17 cellular contexts compared by ENCODE assay signal in the genomic region with DNA sequence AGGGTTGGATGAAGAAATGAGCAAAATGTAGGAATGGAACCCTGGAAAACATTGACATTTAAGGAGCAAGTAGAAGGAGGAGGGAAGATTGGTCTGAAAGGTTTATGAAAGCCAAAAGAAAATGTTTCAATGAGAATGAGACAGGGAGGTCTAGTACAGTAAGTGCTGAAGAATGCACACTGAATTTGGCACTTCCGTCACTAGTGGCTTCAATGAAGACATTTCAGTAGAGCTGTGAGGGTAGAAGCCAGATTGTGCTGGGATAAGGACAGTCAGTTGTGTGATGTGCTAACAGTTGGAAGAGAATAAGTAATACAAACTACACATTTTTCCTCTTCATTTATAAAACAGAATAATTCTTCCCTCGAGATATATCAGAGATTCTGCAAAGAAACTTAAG.
A peak's percentile ranks its signal among the peaks of the same experiment; 100 is the strongest.
DNase-seq lines count a peak whose midpoint lies in the region; ATAC-seq and TF ChIP-seq lines count a peak whose summit lies in the region.
"Had no signal": no experiment of that assay in that cellular context is flagged by ENCODE, and none has a peak within 500 bp of the region (broad histone marks: within the 10 kb centered on the region; RNA-seq: fewer than 3 reads in every experiment).

No MANE protein-coding gene starts in this region.

- H3K4me3 Mint-ChIP-seq in stimulated activated naive CD8-positive, alpha-beta T cell treated with anti-CD3 and anti-CD28 coated beads, Interleukin-15, Interleukin-2, amounts not matched to agents 100 ng/mL and 50 ng/mL, for 24 hours: no peak overlapping the region
- H3K4me3 Mint-ChIP-seq in stimulated activated naive CD8-positive, alpha-beta T cell treated with anti-CD3 and anti-CD28 coated beads, Interleukin-15, amount 100 ng/mL, for 72 hours: no peak overlapping the region
- no peak overlapping the region for H3K4me3 Mint-ChIP-seq in T-helper 2 cell treated with Interferon-gamma antibody and Interleukin-4, amounts not matched to agents 5 μg/mL and 100 μg/mL, for 36 hours

- peak overlapping the region; percentile 65 for H3K27ac Mint-ChIP-seq in stimulated activated naive CD8-positive, alpha-beta T cell treated with anti-CD3 and anti-CD28 coated beads, Interleukin-15, Interleukin-2, amounts not matched to agents 100 ng/mL and 50 ng/mL, for 24 hours
- no peak overlapping the region for H3K27ac Mint-ChIP-seq in stimulated activated naive CD8-positive, alpha-beta T cell treated with anti-CD3 and anti-CD28 coated beads, Interleukin-15, amount 100 ng/mL, for 72 hours
- peak overlapping the region; percentile 78 for H3K27ac Mint-ChIP-seq in T-helper 2 cell treated with Interferon-gamma antibody and Interleukin-4, amounts not matched to agents 5 μg/mL and 100 μg/mL, for 36 hours

- no peak for TF ChIP-seq CTCF in choroid plexus epithelial cell (conservative IDR thresholded peaks at IDR 0.05; ENCODE audit: low read depth, low read length)

- peaks cover 72% of the 10 kb centered on the region for H3K36me3 Mint-ChIP-seq in stimulated activated naive CD8-positive, alpha-beta T cell treated with anti-CD3 and anti-CD28 coated beads, Interleukin-15, Interleukin-2, amounts not matched to agents 100 ng/mL and 50 ng/mL, for 24 hours (ENCODE audit: low read depth)
- H3K36me3 Mint-ChIP-seq in T-helper 2 cell treated with Interferon-gamma antibody and Interleukin-4, amounts not matched to agents 5 μg/mL and 100 μg/mL, for 36 hours (ENCODE audit: low read depth): peaks cover 59% of the 10 kb centered on the region

- no peak overlapping the region for H3K4me3 ChIP-seq in choroid plexus epithelial cell (ENCODE audit: low read depth, low read length)
- H3K4me3 ChIP-seq: coronary artery, SJCRH30 had no signal

- no peak for DNase-seq in stimulated activated naive CD8-positive, alpha-beta T cell treated with anti-CD3 and anti-CD28 coated beads, Interleukin-15, amount 100 ng/mL, for 72 hours
- DNase-seq in T-helper 2 cell treated with Interferon-gamma antibody and Interleukin-4, amounts not matched to agents 5 μg/mL and 100 μg/mL, for 36 hours (ENCODE audit: low spot score): no peak
- peak; percentile 60 for DNase-seq in choroid plexus epithelial cell (ENCODE audit: low read depth)
- DNase-seq in NCI-H1694 (lab: John Stamatoyannopoulos, UW): no peak
- DNase-seq in stimulated activated CD4-positive, alpha-beta T cell treated with anti-CD3 and anti-CD28 coated beads, Interleukin-2, amount 100 ng/mL, for 24 hours: no peak
- no peak for DNase-seq in DMS 273 treated with DMSO at 0.1 percent for 48 hours (lab: John Stamatoyannopoulos, UW)
- DNase-seq: anterior cingulate cortex; GDM1; KBM-7; NCI-H1092 treated with DMSO at 0.1 percent for 48 hours; SJCRH30; stimulated activated CD4-positive, alpha-beta T cell treated with anti-CD3 and anti-CD28 coated beads, Interleukin-1b, Interleukin-23, amount 100 ng/mL, for 48 hours; substantia nigra had no signal

- no peak for ATAC-seq in stimulated activated naive CD8-positive, alpha-beta T cell treated with anti-CD3 and anti-CD28 coated beads, Interleukin-15, amount 100 ng/mL, for 72 hours
- ATAC-seq in HG02938 (IDR thresholded peaks at IDR 0.05; ENCODE audit: unreplicated experiment): no peak
- ATAC-seq: sciatic nerve had no signal

- peaks cover 28% of the 10 kb centered on the region for H3K4me1 Mint-ChIP-seq in stimulated activated naive CD8-positive, alpha-beta T cell treated with anti-CD3 and anti-CD28 coated beads, Interleukin-15, Interleukin-2, amounts not matched to agents 100 ng/mL and 50 ng/mL, for 24 hours (ENCODE audit: low read depth)
- peaks cover 28% of the 10 kb centered on the region for H3K4me1 Mint-ChIP-seq in stimulated activated naive CD8-positive, alpha-beta T cell treated with anti-CD3 and anti-CD28 coated beads, Interleukin-15, amount 100 ng/mL, for 72 hours
- H3K4me1 Mint-ChIP-seq in T-helper 2 cell treated with Interferon-gamma antibody and Interleukin-4, amounts not matched to agents 5 μg/mL and 100 μg/mL, for 36 hours (ENCODE audit: low read depth): peaks cover 28% of the 10 kb centered on the region

- no peaks in the 10 kb centered on the region for H3K9me3 Mint-ChIP-seq in stimulated activated naive CD8-positive, alpha-beta T cell treated with anti-CD3 and anti-CD28 coated beads, Interleukin-15, Interleukin-2, amounts not matched to agents 100 ng/mL and 50 ng/mL, for 24 hours
- no peaks in the 10 kb centered on the region for H3K9me3 Mint-ChIP-seq in stimulated activated naive CD8-positive, alpha-beta T cell treated with anti-CD3 and anti-CD28 coated beads, Interleukin-15, amount 100 ng/mL, for 72 hours
- H3K9me3 Mint-ChIP-seq in T-helper 2 cell treated with Interferon-gamma antibody and Interleukin-4, amounts not matched to agents 5 μg/mL and 100 μg/mL, for 36 hours: no peaks in the 10 kb centered on the region

- H3K27me3 Mint-ChIP-seq in stimulated activated naive CD8-positive, alpha-beta T cell treated with anti-CD3 and anti-CD28 coated beads, Interleukin-15, Interleukin-2, amounts not matched to agents 100 ng/mL and 50 ng/mL, for 24 hours: no peaks in the 10 kb centered on the region
- no peaks in the 10 kb centered on the region for H3K27me3 Mint-ChIP-seq in stimulated activated naive CD8-positive, alpha-beta T cell treated with anti-CD3 and anti-CD28 coated beads, Interleukin-15, amount 100 ng/mL, for 72 hours
- no peaks in the 10 kb centered on the region for H3K27me3 Mint-ChIP-seq in T-helper 2 cell treated with Interferon-gamma antibody and Interleukin-4, amounts not matched to agents 5 μg/mL and 100 μg/mL, for 36 hours (ENCODE audit: low read depth)

Comparison
In these comparisons a context has a peak if more than half of its experiments do, and no peak if none do; other contexts are left out.
1. H3K27ac Mint-ChIP-seq: peak in stimulated activated naive CD8-positive, alpha-beta T cell treated with anti-CD3 and anti-CD28 coated beads, Interleukin-15, Interleukin-2, amounts not matched to agents 100 ng/mL and 50 ng/mL, for 24 hours (single experiment) and T-helper 2 cell treated with Interferon-gamma antibody and Interleukin-4, amounts not matched to agents 5 μg/mL and 100 μg/mL, for 36 hours (single experiment); none in stimulated activated naive CD8-positive, alpha-beta T cell treated with anti-CD3 and anti-CD28 coated beads, Interleukin-15, amount 100 ng/mL, for 72 hours (0 of 2).